Comparison of ENCODE assay signal across 17 cellular contexts in genomic region chr3:38548154-38548931, GRCh38. TPM values are rescaled to one million over a fixed set of nuclear protein-coding genes. Genes with fewer than 3 reads are reported as not detected.
DNase-seq lines count a peak whose midpoint lies in the region; ATAC-seq and TF ChIP-seq lines count a peak whose summit lies in the region.
"Had no signal": no experiment of that assay in that cellular context is flagged by ENCODE, and none has a peak within 500 bp of the region (broad histone marks: within the 10 kb centered on the region; RNA-seq: fewer than 3 reads in every experiment).

No MANE protein-coding gene starts in this region.

- no TSS peak for BruUV-seq in PC-3 (replicated peaks; lab: Mats Ljungman, UMichigan)

- H3K79me2 ChIP-seq in PC-3 (ENCODE audit: low read length): no peaks in the 10 kb centered on the region

- no peak overlapping the region for H3K4me3 Mint-ChIP-seq in CD14-positive monocyte
- H3K4me3 Mint-ChIP-seq: naive thymus-derived CD8-positive, alpha-beta T cell had no signal

- TF ChIP-seq CTCF in PC-3 (conservative IDR thresholded peaks at IDR 0.05; ENCODE audit: low read depth, low read length): no peak
- no peak for TF ChIP-seq CTCF in left ventricle myocardium inferior (IDR thresholded peaks at IDR 0.05; ENCODE audit: borderline replicate concordance)
- no peak for TF ChIP-seq CTCF in psoas muscle (IDR thresholded peaks at IDR 0.05)
- no peak for TF ChIP-seq CTCF in body of pancreas (IDR thresholded peaks at IDR 0.05)
- TF ChIP-seq CTCF in CD14-positive monocyte (IDR thresholded peaks at IDR 0.05): no peak

- POLR2A ChIA-PET in PC-3 (lab: Charles Lee; ENCODE audit: unreplicated experiment): no interaction called here

- H3K4me1 Mint-ChIP-seq in CD14-positive monocyte: no peaks in the 10 kb centered on the region
- H3K4me1 Mint-ChIP-seq: naive thymus-derived CD8-positive, alpha-beta T cell had no signal

- no peak overlapping the region for H3K9ac ChIP-seq in PC-3 (ENCODE audit: low read length)
- H3K9ac ChIP-seq: KMS-11 had no signal

- H3K27ac Mint-ChIP-seq in CD14-positive monocyte: no peak overlapping the region

- intact Hi-C loops in PC-3 (cut with micrococcal nuclease): no loop called here
- intact Hi-C loops in left ventricle myocardium inferior (cut with micrococcal nuclease): no loop called here
- intact Hi-C loops in psoas muscle (cut with DNase I): no loop called here
- intact Hi-C loops in body of pancreas (cut with DNase I): no loop called here
- intact Hi-C loops in CD14-positive monocyte (cut with micrococcal nuclease): no loop called here

- H3K9me3 ChIP-seq in PC-3 (ENCODE audit: low read length): no peaks in the 10 kb centered on the region
- H3K9me3 ChIP-seq in left ventricle myocardium inferior (replicated peaks): no peaks in the 10 kb centered on the region
- no peaks in the 10 kb centered on the region for H3K9me3 ChIP-seq in psoas muscle
- no peaks in the 10 kb centered on the region for H3K9me3 ChIP-seq in body of pancreas
- H3K9me3 ChIP-seq: right lobe of liver, stomach had no signal

- H3K27me3 ChIP-seq in PC-3 (ENCODE audit: low read length): peaks cover 14% of the 10 kb centered on the region; the same call in 1 of the 2 replicates
- no peaks in the 10 kb centered on the region for H3K27me3 ChIP-seq in left ventricle myocardium inferior (ENCODE audit: low read depth)
- no peaks in the 10 kb centered on the region for H3K27me3 ChIP-seq in psoas muscle (ENCODE audit: insufficient read depth in 3 of 3, low read length in 2 of 3)
- no peaks in the 10 kb centered on the region for H3K27me3 ChIP-seq in body of pancreas
- H3K27me3 ChIP-seq: right lobe of liver, stomach had no signal

- H3K27me3 Mint-ChIP-seq in CD14-positive monocyte (ENCODE audit: low read depth in 3 of 3): peaks cover 5 to 12% (median 5%) of the 10 kb centered on the region in 3 donors
- H3K27me3 Mint-ChIP-seq: naive thymus-derived CD8-positive, alpha-beta T cell had no signal

- H3K4me3 ChIP-seq in PC-3 (ENCODE audit: low read length): no peak overlapping the region
- H3K4me3 ChIP-seq in left ventricle myocardium inferior: no peak overlapping the region
- no peak overlapping the region for H3K4me3 ChIP-seq in psoas muscle
- no peak overlapping the region for H3K4me3 ChIP-seq in body of pancreas
- H3K4me3 ChIP-seq: right lobe of liver, stomach had no signal

- H3K36me3 Mint-ChIP-seq in CD14-positive monocyte: no peaks in the 10 kb centered on the region
- H3K36me3 Mint-ChIP-seq: naive thymus-derived CD8-positive, alpha-beta T cell had no signal

- H3K9me2 ChIP-seq in PC-3 (replicated peaks; ENCODE audit: low read length): no peaks in the 10 kb centered on the region

- ATAC-seq in PC-3 (peak; percentile 77), psoas muscle (peak in 3 of 4 donors; percentile 43 to 72 (median 69)), body of pancreas (no peak)
- ATAC-seq: naive thymus-derived CD8-positive, alpha-beta T cell had no signal

- H3K4me1 ChIP-seq in PC-3 (ENCODE audit: insufficient read depth, low read length) (no peaks in the 10 kb centered on the region), left ventricle myocardium inferior (peaks cover 52% of the 10 kb centered on the region), psoas muscle (peaks cover 5% of the 10 kb centered on the region), body of pancreas (no peaks in the 10 kb centered on the region)
- H3K4me1 ChIP-seq: right lobe of liver, stomach had no signal

- TF ChIP-seq POLR2A in body of pancreas (IDR thresholded peaks at IDR 0.05): no peak

- H3K36me3 ChIP-seq in PC-3 (ENCODE audit: low read depth, low read length) (no peaks in the 10 kb centered on the region), left ventricle myocardium inferior (peaks cover 29% of the 10 kb centered on the region), psoas muscle (ENCODE audit: insufficient read depth in 1 of 2, low read depth in 1 of 2) (no peaks in the 10 kb centered on the region), body of pancreas (replicated peaks in 1 of 2; ENCODE audit: insufficient read depth in 1 of 2, low read depth in 2 of 2) (no peaks in the 10 kb centered on the region)
- H3K36me3 ChIP-seq: right lobe of liver, stomach had no signal

- H3K4me2 ChIP-seq in PC-3 (ENCODE audit: low read length): no peak overlapping the region
- H3K4me2 ChIP-seq: KMS-11 had no signal

- CTCF ChIA-PET in PC-3 (lab: Charles Lee): no interaction called here

- no peaks in the 10 kb centered on the region for H4K20me1 ChIP-seq in PC-3 (ENCODE audit: low read length)

- DNase-seq in H4 (ENCODE audit: low spot score) (peak; percentile 19), PC-3 (peak; percentile 69), left ventricle myocardium inferior (no peak), psoas muscle (peak in 1 of 2 donors; percentile 56), body of pancreas (no peak), NCI-H2029 treated with DMSO at 0.1 percent for 48 hours (lab: John Stamatoyannopoulos, UW) (no peak), CD14-positive monocyte (ENCODE audit: low spot score) (no peak), DMS153 treated with DMSO at 0.1 percent for 48 hours (lab: John Stamatoyannopoulos, UW; ENCODE audit: unreplicated experiment) (no peak)
- DNase-seq: amygdala; effector CD4-positive, alpha-beta T cell; naive thymus-derived CD8-positive, alpha-beta T cell; NCI-H2029; right lobe of liver; stomach; T-helper 1 cell had no signal

- no peaks in the 10 kb centered on the region for H3F3A ChIP-seq in PC-3 (ENCODE audit: low read length, unreplicated experiment)

- 54 to 62% (median 60%) methylated on average over 17 of the region's 17 CpGs for WGBS in psoas muscle, 3 donors
- WGBS in body of pancreas, 2 donors: 57 to 61% methylated on average over 13 to 16 of the region's 17 CpGs

- H3K9me3 Mint-ChIP-seq in CD14-positive monocyte: peaks cover 0 to 7% (median 3%) of the 10 kb centered on the region in 7 donors
- H3K9me3 Mint-ChIP-seq: naive thymus-derived CD8-positive, alpha-beta T cell had no signal

- H3K27ac ChIP-seq in PC-3 (ENCODE audit: low read length) (no peak overlapping the region), left ventricle myocardium inferior (replicated peaks) (peak overlapping the region; percentile 70), psoas muscle (peak overlapping the region; percentile 55), body of pancreas (no peak overlapping the region)
- H3K27ac ChIP-seq: C4-2B, KMS-11, right lobe of liver, stomach had no signal

- H2AFZ ChIP-seq in PC-3 (ENCODE audit: low read length): no peak overlapping the region

RNA-seq across cellular contexts. Expression of gene EXOG, which starts 52.2 kb away (rescaled TPM):
- total RNA-seq in H4 (2014; rRNA removed; shearing (Covaris generic)): 8.7 and 11.1 TPM in 2 replicates
- total RNA-seq in PC-3 (2014; rRNA removed) (10.0 and 11.3 TPM in 2 replicates), left ventricle myocardium inferior (27.9 TPM), psoas muscle (10 to 100 TPM in 1 of 4 donors, 1 to 10 TPM in 3; 2.9 to 14.5 (median 6.1) TPM), body of pancreas (10 to 100 TPM; 10.5 to 13.5 TPM)
- polyA plus RNA-seq in psoas muscle (1 to 10 TPM; 3.2 to 5.4 (median 3.3) TPM), CD14-positive monocyte (1 to 10 TPM; 1.6 to 2.4 TPM)

Comparison
In these comparisons a context has a peak if more than half of its experiments do, and no peak if none do; other contexts are left out.
1. DNase-seq: peak in H4 (single experiment) and PC-3 (single experiment); none in left ventricle myocardium inferior (single experiment), body of pancreas (0 of 4), NCI-H2029 treated with DMSO at 0.1 percent for 48 hours (single experiment), CD14-positive monocyte (single experiment) and DMS153 treated with DMSO at 0.1 percent for 48 hours (single experiment).
2. H3K27ac ChIP-seq: peak in left ventricle myocardium inferior (single experiment) and psoas muscle (single experiment); none in PC-3 (single experiment) and body of pancreas (0 of 4).